In genomic region chr1:244046907-244047738, GRCh38 we compare ENCODE assay signal across 8 cellular contexts. TPM values are rescaled to one million over a fixed set of nuclear protein-coding genes. Genes with fewer than 3 reads are reported as not detected.
DNase-seq lines count a peak whose midpoint lies in the region; ATAC-seq and TF ChIP-seq lines count a peak whose summit lies in the region.

No MANE protein-coding gene starts in this region.

- DNase-seq in Calu3: no peak
- DNase-seq in IMR-90: peak; percentile 31
- no peak for DNase-seq in activated T-helper 2 cell treated with anti-CD3 and anti-CD28 coated beads, Interferon-gamma antibody, Interleukin-2, Interleukin-4, amounts not matched to agents 10 μg/mL and 5 μg/mL and 100 μg/mL, durations not matched to agents 14 hours and 24 hours and 36 hours (ENCODE audit: low spot score)
- DNase-seq in stimulated activated CD8-positive, alpha-beta memory T cell treated with anti-CD3 and anti-CD28 coated beads, Interleukin-4, amount 100 ng/mL, for 48 hours: no peak
- no peak for DNase-seq in LoVo (ENCODE audit: low spot score)

- TSS peak; percentile 67 for BruUV-seq in Calu3 (replicated peaks; lab: Mats Ljungman, UMichigan)
- no TSS peak for BruUV-seq in IMR-90 (replicated peaks; lab: Mats Ljungman, UMichigan)

- no peak overlapping the region for H2AK5ac ChIP-seq in IMR-90 (ENCODE audit: low read depth, low read length)

- TF ChIP-seq CTCF in Calu3 (IDR thresholded peaks at IDR 0.05; ENCODE audit: unreplicated experiment): no peak
- TF ChIP-seq CTCF in IMR-90 (conservative IDR thresholded peaks at IDR 0.05; ENCODE audit: low read depth, low read length): no peak

- 0 out of 2 replicates have a peak overlapping the region, but pooled peaks have one; percentile 17 for H2BK120ac ChIP-seq in IMR-90 (ENCODE audit: low read depth, low read length)

- peak overlapping the region; percentile 86 for H3K4me3 Mint-ChIP-seq in Calu3 (ENCODE audit: low read depth, unreplicated experiment)
- H3K4me3 Mint-ChIP-seq in activated T-helper 2 cell treated with anti-CD3 and anti-CD28 coated beads, Interferon-gamma antibody, Interleukin-2, Interleukin-4, amounts not matched to agents 10 μg/mL and 5 μg/mL and 100 μg/mL, durations not matched to agents 14 hours and 24 hours and 36 hours (ENCODE audit: low read depth): peak overlapping the region; percentile 95

- ATAC-seq in IMR-90 (ENCODE audit: low read depth) (no peak), GM21360 (IDR thresholded peaks at IDR 0.05; ENCODE audit: unreplicated experiment) (no peak)

- peak overlapping the region; percentile 12; the same call in 1 of the 2 replicates for H3K18ac ChIP-seq in IMR-90 (ENCODE audit: low read depth, low read length)

- H3K14ac ChIP-seq in IMR-90 (replicated peaks; ENCODE audit: low read depth, low read length): peak overlapping the region; percentile 29; the same call in 1 of the 2 replicates

- in situ Hi-C loops in IMR-90 (cut with MboI; ENCODE audit: low sequenced_read_pairs): no loop called here

- H2BK5ac ChIP-seq in IMR-90 (ENCODE audit: low read depth, low read length, poor library complexity, severe bottlenecking): peak overlapping the region; percentile 75

- no peak overlapping the region for H2AK9ac ChIP-seq in IMR-90 (replicated peaks; ENCODE audit: low read depth, low read length, poor library complexity)

- peaks cover 2% of the 10 kb centered on the region; the same call in 1 of the 2 replicates for H3K4me1 ChIP-seq in IMR-90 (ENCODE audit: control insufficient read depth, insufficient read depth, low read length)
- H3K4me1 ChIP-seq in skeletal muscle satellite cell (ENCODE audit: control insufficient read depth, insufficient read depth, low read length): peaks cover 23% of the 10 kb centered on the region

- peaks cover 36% of the 10 kb centered on the region for H3K36me3 Mint-ChIP-seq in Calu3 (ENCODE audit: insufficient read depth, unreplicated experiment)
- no peaks in the 10 kb centered on the region for H3K36me3 Mint-ChIP-seq in activated T-helper 2 cell treated with anti-CD3 and anti-CD28 coated beads, Interferon-gamma antibody, Interleukin-2, Interleukin-4, amounts not matched to agents 10 μg/mL and 5 μg/mL and 100 μg/mL, durations not matched to agents 14 hours and 24 hours and 36 hours (ENCODE audit: low read depth)

- peaks cover 8 to 20% of the 10 kb centered on the region in 2 experiments; a peak in 3 of 4 replicates for H3K79me1 ChIP-seq in IMR-90 (ENCODE audit: low read depth in 1 of 2, low read length in 2 of 2)

- H3K4me3 ChIP-seq in IMR-90 (ENCODE audit: insufficient read depth, low read depth, low read length) (peak overlapping the region; percentile 96), iPS-11a (ENCODE audit: low read depth, low read length) (peak overlapping the region; percentile 88), skeletal muscle satellite cell (ENCODE audit: low read length) (peak overlapping the region; percentile 97)

- intact Hi-C loops in Calu3 (cut with micrococcal nuclease; ENCODE audit: unreplicated experiment): loop anchor here (1.0 to 5.0 kb wide), 3 partner anchors 117 to 205 kb away; no protein-coding TSS in a partner anchor
- intact Hi-C loops in IMR-90 (cut with micrococcal nuclease): loop anchor here (5.0 to 10.0 kb wide), 5 partner anchors 130 to 705 kb away; no protein-coding TSS in a partner anchor
- intact Hi-C loops in activated T-helper 2 cell treated with anti-CD3 and anti-CD28 coated beads, Interferon-gamma antibody, Interleukin-2, Interleukin-4, amounts not matched to agents 10 μg/mL and 5 μg/mL and 100 μg/mL, durations not matched to agents 14 hours and 24 hours and 36 hours (cut with micrococcal nuclease): loop anchor here (5.0 to 10.0 kb wide), 8 partner anchors 228 to 815 kb away; partner anchors contain the start of genes ADSS2, CEP170, HNRNPU and SDCCAG8

- no peaks in the 10 kb centered on the region for H3K9me3 Mint-ChIP-seq in Calu3 (ENCODE audit: low read depth, unreplicated experiment)
- H3K9me3 Mint-ChIP-seq in activated T-helper 2 cell treated with anti-CD3 and anti-CD28 coated beads, Interferon-gamma antibody, Interleukin-2, Interleukin-4, amounts not matched to agents 10 μg/mL and 5 μg/mL and 100 μg/mL, durations not matched to agents 14 hours and 24 hours and 36 hours: no peaks in the 10 kb centered on the region

- no peaks in the 10 kb centered on the region for H3K9me1 ChIP-seq in IMR-90 (ENCODE audit: insufficient read depth, low read length)

- peak overlapping the region; percentile 86 for H2AFZ ChIP-seq in IMR-90 (replicated peaks; ENCODE audit: low read length, poor library complexity)

- H3K4me2 ChIP-seq in IMR-90 (ENCODE audit: low read depth, low read length): peak overlapping the region; percentile 97
- peak overlapping the region; percentile 94 for H3K4me2 ChIP-seq in skeletal muscle satellite cell (ENCODE audit: low read length)

- POLR2A ChIA-PET in IMR-90 (lab: Charles Lee; ENCODE audit: unreplicated experiment): no interaction called here

- H3K27me3 Mint-ChIP-seq in Calu3 (ENCODE audit: unreplicated experiment): no peaks in the 10 kb centered on the region
- peaks cover 58% of the 10 kb centered on the region for H3K27me3 Mint-ChIP-seq in activated T-helper 2 cell treated with anti-CD3 and anti-CD28 coated beads, Interferon-gamma antibody, Interleukin-2, Interleukin-4, amounts not matched to agents 10 μg/mL and 5 μg/mL and 100 μg/mL, durations not matched to agents 14 hours and 24 hours and 36 hours (ENCODE audit: low read depth)

- H3K9ac ChIP-seq in IMR-90 (ENCODE audit: low read depth, low read length) (peak overlapping the region; percentile 82), skeletal muscle satellite cell (ENCODE audit: low read depth, low read length) (peak overlapping the region; percentile 89)

- peaks cover 17% of the 10 kb centered on the region for H3K4me1 Mint-ChIP-seq in Calu3 (ENCODE audit: low read depth, unreplicated experiment)
- peaks cover 25% of the 10 kb centered on the region for H3K4me1 Mint-ChIP-seq in activated T-helper 2 cell treated with anti-CD3 and anti-CD28 coated beads, Interferon-gamma antibody, Interleukin-2, Interleukin-4, amounts not matched to agents 10 μg/mL and 5 μg/mL and 100 μg/mL, durations not matched to agents 14 hours and 24 hours and 36 hours (ENCODE audit: low read depth)

- H4K5ac ChIP-seq in IMR-90 (ENCODE audit: low read depth, low read length): peak overlapping the region; percentile 0; the same call in 1 of the 2 replicates

- TF ChIP-seq POLR2A in IMR-90 (IDR thresholded peaks at IDR 0.05; ENCODE audit: low read depth, low read length): no peak

- 0 out of 3 replicates have a peak overlapping the region, but pooled peaks have one; percentile 23 for H2BK15ac ChIP-seq in IMR-90 (ENCODE audit: low read depth, low read length)

- TF ChIP-seq RAD21 in IMR-90 (IDR thresholded peaks at IDR 0.05; ENCODE audit: low read length): no peak

- dilution Hi-C loops in IMR-90 (cut with HindIII; ENCODE audit: low sequenced_read_pairs, unreplicated experiment): no loop called here

- H3K23ac ChIP-seq in IMR-90 (ENCODE audit: low read depth, low read length): peak overlapping the region; percentile 73

- H3K27me3 ChIP-seq in IMR-90 (ENCODE audit: control insufficient read depth, insufficient read depth, low read length) (peaks cover 6% of the 10 kb centered on the region), skeletal muscle satellite cell (ENCODE audit: control insufficient read depth, insufficient read depth, low read length) (no peaks in the 10 kb centered on the region)

- H3K9me3 ChIP-seq in IMR-90 (ENCODE audit: control insufficient read depth, insufficient read depth, low read length) (no peaks in the 10 kb centered on the region), skeletal muscle satellite cell (replicated peaks; ENCODE audit: low read length) (no peaks in the 10 kb centered on the region)

- peak overlapping the region; percentile 67 for H3K56ac ChIP-seq in IMR-90 (ENCODE audit: extremely low read depth, insufficient read depth, low read length)

- H2BK20ac ChIP-seq in IMR-90 (ENCODE audit: low read depth, low read length): 0 out of 2 replicates have a peak overlapping the region, but pooled peaks have one; percentile 29

- H4K20me1 ChIP-seq in IMR-90 (ENCODE audit: insufficient read depth, low read length): peaks cover 13% of the 10 kb centered on the region; the same call in 1 of the 2 replicates

- H3K27ac ChIP-seq in IMR-90 (ENCODE audit: insufficient read depth, low read length): peak overlapping the region; percentile 80

- CTCF ChIA-PET in Calu3 (lab: Charles Lee): interaction anchor here (0.6 to 1.3 kb wide), 5 partner anchors 14 to 719 kb away, joined by 3 to 7 read pairs (median 4); no protein-coding TSS in a partner anchor
- CTCF ChIA-PET in IMR-90 (lab: Yijun Ruan, JAX): no interaction called here

- H3K36me3 ChIP-seq in IMR-90 (ENCODE audit: control insufficient read depth, insufficient read depth, low read length): no peaks in the 10 kb centered on the region
- no peaks in the 10 kb centered on the region for H3K36me3 ChIP-seq in skeletal muscle satellite cell (ENCODE audit: insufficient read depth, low read length)

- H4K91ac ChIP-seq in IMR-90 (ENCODE audit: insufficient read depth, low read depth, low read length): no peak overlapping the region

- peak overlapping the region; percentile 13 to 32; a peak in 2 of 4 replicates for H4K8ac ChIP-seq in IMR-90 (ENCODE audit: low read depth in 2 of 2, low read length in 2 of 2)

- peak overlapping the region; percentile 63 for H3K4ac ChIP-seq in IMR-90 (ENCODE audit: low read depth, low read length)

- WGBS in IMR-90 (ENCODE audit: extremely low coverage in 2 of 2, insufficient read length in 1 of 2), 2 experiments: 32% methylated on average over 5 of the region's 14 CpGs; no CpG with 5 or more reads in 1 of the 2 experiments

- H3K27ac Mint-ChIP-seq in Calu3 (ENCODE audit: unreplicated experiment): peak overlapping the region; percentile 86
- peak overlapping the region; percentile 91 for H3K27ac Mint-ChIP-seq in activated T-helper 2 cell treated with anti-CD3 and anti-CD28 coated beads, Interferon-gamma antibody, Interleukin-2, Interleukin-4, amounts not matched to agents 10 μg/mL and 5 μg/mL and 100 μg/mL, durations not matched to agents 14 hours and 24 hours and 36 hours

TF ChIP-seq in IMR-90, 13 proteins besides CTCF, POLR2A, EP300 and RAD21 (continues in another document):
- TF ChIP-seq NFE2L2 (IDR thresholded peaks at IDR 0.05; ENCODE audit: low read depth, low read length): no peak

RNA-seq across cellular contexts. Expression of gene ZBTB18, which starts 4.0 kb away (rescaled TPM):
- 35.8 and 37.8 TPM in 2 replicates for total RNA-seq in Calu3 (2022)
- 14.7 and 16.0 TPM in 2 replicates for total RNA-seq in IMR-90 (2012; rRNA removed)
- 10.0 and 10.3 TPM in 2 replicates for polyA plus RNA-seq in IMR-90 (2012; rRNA removed)
- 5.8 and 6.4 TPM in 2 replicates for polyA plus RNA-seq in IMR-90 (2012; cell fraction: cytosol; rRNA removed)
- polyA plus RNA-seq in IMR-90 (2012; cell fraction: nucleus; rRNA removed; ENCODE audit: low replicate concordance): 15.5 and 19.3 TPM in 2 replicates
- total RNA-seq in activated T-helper 2 cell treated with anti-CD3 and anti-CD28 coated beads, Interferon-gamma antibody, Interleukin-2, Interleukin-4, amounts not matched to agents 10 μg/mL and 5 μg/mL and 100 μg/mL, durations not matched to agents 14 hours and 24 hours and 36 hours: 4.3 and 4.4 TPM in 2 replicates
- total RNA-seq in skeletal muscle satellite cell (2012; rRNA removed): 3.0 and 6.6 TPM in 2 replicates
